In genomic region chr5:132895719-132896305, GRCh38 we compare ENCODE assay signal across 26 cellular contexts. TPM values are rescaled to one million over a fixed set of nuclear protein-coding genes. Genes with fewer than 3 reads are reported as not detected.
A peak's percentile ranks its signal among the peaks of the same experiment; 100 is the strongest.
DNase-seq lines count a peak whose midpoint lies in the region; ATAC-seq and TF ChIP-seq lines count a peak whose summit lies in the region.
"Had no signal": no experiment of that assay in that cellular context is flagged by ENCODE, and none has a peak within 500 bp of the region (broad histone marks: within the 10 kb centered on the region; RNA-seq: fewer than 3 reads in every experiment).

No MANE protein-coding gene starts in this region.

- intact Hi-C loops in heart right ventricle (cut with DNase I), result no loop called here
- intact Hi-C loops in right cardiac atrium (cut with DNase I), result no loop called here
- intact Hi-C loops in adrenal gland (cut with DNase I), result loop anchor here in 1 of 2 donors (10.0 kb wide), 1 partner anchor 49 kb away; no protein-coding TSS in a partner anchor
- intact Hi-C loops in left ventricle myocardium inferior (cut with micrococcal nuclease), result no loop called here

- H3K27ac ChIP-seq in heart right ventricle (peak overlapping the region in 7 of 10 donors; percentile 14 to 63 (median 32)), right cardiac atrium (ENCODE audit: low read length) (no peak overlapping the region), adrenal gland (peak overlapping the region in 3 of 5 donors; percentile 48 to 59 (median 50)), left ventricle myocardium inferior (replicated peaks) (peak overlapping the region; percentile 53)
- H3K27ac ChIP-seq: neutrophil, SJCRH30, thyroid gland, uterus had no signal

- no peak for TF ChIP-seq POLR2A in adrenal gland (IDR thresholded peaks at IDR 0.05)

- H3K4me3 ChIP-seq in heart right ventricle, result no peak overlapping the region
- H3K4me3 ChIP-seq in right cardiac atrium (ENCODE audit: low read length), result no peak overlapping the region
- H3K4me3 ChIP-seq in adrenal gland, result no peak overlapping the region
- H3K4me3 ChIP-seq in left ventricle myocardium inferior, result no peak overlapping the region
- H3K4me3 ChIP-seq: SJCRH30, thyroid gland, uterus had no signal

- no peaks in the 10 kb centered on the region for H3K9me3 ChIP-seq in heart right ventricle
- no peaks in the 10 kb centered on the region for H3K9me3 ChIP-seq in right cardiac atrium (ENCODE audit: control insufficient read depth, low read length)
- H3K9me3 ChIP-seq in adrenal gland (replicated peaks in 1 of 3), result no peaks in the 10 kb centered on the region
- H3K9me3 ChIP-seq in left ventricle myocardium inferior (replicated peaks), result no peaks in the 10 kb centered on the region
- H3K9me3 ChIP-seq: BE2C, neutrophil, SJCRH30, thyroid gland, uterus had no signal

- peaks cover 0 to 100% (median 58%) of the 10 kb centered on the region in 9 donors for H3K36me3 ChIP-seq in heart right ventricle
- peaks cover 0 to 77% of the 10 kb centered on the region in 2 donors for H3K36me3 ChIP-seq in adrenal gland (replicated peaks in 1 of 2)
- H3K36me3 ChIP-seq in left ventricle myocardium inferior, result peaks cover 85% of the 10 kb centered on the region
- H3K36me3 ChIP-seq: uterus had no signal

- ATAC-seq in heart right ventricle, result peak in 7 of 8 donors; percentile 29 to 79 (median 53)
- no peak for ATAC-seq in right cardiac atrium
- no peak for ATAC-seq in HG03432 (IDR thresholded peaks at IDR 0.05; ENCODE audit: unreplicated experiment)
- ATAC-seq: activated naive CD8-positive, alpha-beta T cell treated with anti-CD3 and anti-CD28 coated beads, Interleukin-2, amount 50 U/mL, for 24 hours; sciatic nerve; WTC11 had no signal

- DNase-seq in heart right ventricle, result no peak
- no peak for DNase-seq in right cardiac atrium
- DNase-seq in adrenal gland, result peak in 3 of 7 donors; percentile 25 to 47 (median 30)
- no peak for DNase-seq in left ventricle myocardium inferior
- no peak for DNase-seq in HuH-7.5 (ENCODE audit: low spot score)
- DNase-seq in NCI-H2227 treated with DMSO at 0.1 percent for 48 hours (lab: John Stamatoyannopoulos, UW), result no peak
- DNase-seq: activated CD4-positive, alpha-beta T cell treated with anti-CD3 and anti-CD28 coated beads, Interleukin-2, amount 10 ng/mL, durations not matched to agents 7 days and 5 days; activated naive CD8-positive, alpha-beta T cell treated with anti-CD3 and anti-CD28 coated beads, Interleukin-2, amount 50 U/mL, for 24 hours; activated T-cell treated with anti-CD3 and anti-CD28 coated beads, Interleukin-2, amount 50 U/mL, for 48 hours; BE2C; cerebellar nuclear complex; EL; KG1; MV-4-11; NCI-H1436; NCI-H2081 treated with DMSO at 0.1 percent for 48 hours; SJCRH30; stimulated activated CD4-positive, alpha-beta T cell treated with anti-CD3 and anti-CD28 coated beads, Interleukin-2, amount 100 ng/mL, for 48 hours; SW 1271; thyroid gland; uterus had no signal

- H3K27me3 ChIP-seq in heart right ventricle, result no peaks in the 10 kb centered on the region
- H3K27me3 ChIP-seq in right cardiac atrium (ENCODE audit: control insufficient read depth, insufficient read depth), result no peaks in the 10 kb centered on the region
- no peaks in the 10 kb centered on the region for H3K27me3 ChIP-seq in adrenal gland
- H3K27me3 ChIP-seq in left ventricle myocardium inferior (ENCODE audit: low read depth), result no peaks in the 10 kb centered on the region
- H3K27me3 ChIP-seq: BE2C, neutrophil, SJCRH30, thyroid gland, uterus had no signal

- H3K4me1 ChIP-seq in heart right ventricle (peaks cover 0 to 29% (median 12%) of the 10 kb centered on the region in 9 donors), right cardiac atrium (ENCODE audit: control insufficient read depth, insufficient read depth, low read length) (peaks cover 3% of the 10 kb centered on the region), adrenal gland (replicated peaks in 1 of 2) (peaks cover 17 to 39% of the 10 kb centered on the region in 2 donors), left ventricle myocardium inferior (peaks cover 33% of the 10 kb centered on the region)
- H3K4me1 ChIP-seq: BE2C, SJCRH30, thyroid gland had no signal

- 65 to 66% methylated on average over 4 of the region's 4 CpGs for WGBS in heart right ventricle, 2 donors
- WGBS in right cardiac atrium, result 80% methylated on average over 4 of the region's 4 CpGs
- 41 to 60% (median 46%) methylated on average over 4 of the region's 4 CpGs for WGBS in adrenal gland, 4 donors

- TF ChIP-seq CTCF in heart right ventricle (IDR thresholded peaks at IDR 0.05) (no peak), adrenal gland (IDR thresholded peaks at IDR 0.05) (no peak), left ventricle myocardium inferior (IDR thresholded peaks at IDR 0.05; ENCODE audit: borderline replicate concordance) (no peak)

RNA-seq across cellular contexts. Expression of gene LEAP2, which starts 22.3 kb away (rescaled TPM):
- 1 to 10 TPM in 5 of 10 donors, under 1 TPM in 5; 0.49 to 1.6 (median 0.92) TPM for total RNA-seq in heart right ventricle
- polyA plus RNA-seq in heart right ventricle, result 1 to 10 TPM in 1 of 2 donors, under 1 TPM in 1; 0.62 to 3.9 TPM
- total RNA-seq in right cardiac atrium, result 1 to 10 TPM in 2 of 4 donors, under 1 TPM in 2; 0.76 to 1.9 (median 1.2) TPM
- 1.6 TPM for polyA plus RNA-seq in right cardiac atrium
- 1 to 10 TPM in 3 of 8 donors, under 1 TPM in 3, not detected in 2; 0.39 to 1.7 (median 1.1) TPM for total RNA-seq in adrenal gland
- polyA plus RNA-seq in adrenal gland, result 1 to 10 TPM in 2 of 3 donors, under 1 TPM in 1; 0.57 to 3.1 (median 1.8) TPM
- 1.9 TPM for total RNA-seq in left ventricle myocardium inferior

RNA-seq across cellular contexts. Expression of gene UQCRQ, which starts 29.4 kb away (rescaled TPM):
- 1,000 to 10,000 TPM; 1,190 to 1,962 (median 1,754) TPM for total RNA-seq in heart right ventricle
- polyA plus RNA-seq in heart right ventricle, result 1,000 to 10,000 TPM in 1 of 2 donors, 100 to 1,000 TPM in 1; 824 to 1,591 TPM
- total RNA-seq in right cardiac atrium, result 1,000 to 10,000 TPM in 2 of 4 donors, 100 to 1,000 TPM in 2; 978 to 1,175 (median 1,022) TPM
- polyA plus RNA-seq in right cardiac atrium, result 1,317 TPM
- 100 to 1,000 TPM; 141 to 801 (median 429) TPM for total RNA-seq in adrenal gland
- polyA plus RNA-seq in adrenal gland, result 100 to 1,000 TPM; 263 to 729 (median 538) TPM
- total RNA-seq in left ventricle myocardium inferior, result 1,839 TPM

RNA-seq across cellular contexts. Expression of gene GDF9, which starts 29.5 kb away (rescaled TPM):
- under 1 TPM; 0.18 to 0.82 (median 0.43) TPM for total RNA-seq in heart right ventricle
- polyA plus RNA-seq in heart right ventricle, result under 1 TPM in 1 of 2 donors, not detected in 1; 0.10 TPM
- total RNA-seq in right cardiac atrium, result under 1 TPM in 3 of 4 donors, not detected in 1; 0.09 to 0.54 (median 0.14) TPM
- polyA plus RNA-seq in right cardiac atrium, result 0.18 TPM
- total RNA-seq in adrenal gland, result 1 to 10 TPM in 2 of 8 donors, under 1 TPM in 6; 0.41 to 1.4 (median 0.62) TPM
- polyA plus RNA-seq in adrenal gland, result 1 to 10 TPM in 2 of 3 donors, under 1 TPM in 1; 0.88 to 1.0 (median 1.0) TPM
- 0.52 TPM for total RNA-seq in left ventricle myocardium inferior
- total RNA-seq: mesenteric fat pad had no signal

Comparison
In these comparisons a context has a peak if more than half of its experiments do, and no peak if none do; other contexts are left out.
1. ATAC-seq: peak in heart right ventricle (7 of 8); none in right cardiac atrium (0 of 2) and HG03432 (single experiment).